ENCODE assay signal across 10 cellular contexts in the genomic region with DNA sequence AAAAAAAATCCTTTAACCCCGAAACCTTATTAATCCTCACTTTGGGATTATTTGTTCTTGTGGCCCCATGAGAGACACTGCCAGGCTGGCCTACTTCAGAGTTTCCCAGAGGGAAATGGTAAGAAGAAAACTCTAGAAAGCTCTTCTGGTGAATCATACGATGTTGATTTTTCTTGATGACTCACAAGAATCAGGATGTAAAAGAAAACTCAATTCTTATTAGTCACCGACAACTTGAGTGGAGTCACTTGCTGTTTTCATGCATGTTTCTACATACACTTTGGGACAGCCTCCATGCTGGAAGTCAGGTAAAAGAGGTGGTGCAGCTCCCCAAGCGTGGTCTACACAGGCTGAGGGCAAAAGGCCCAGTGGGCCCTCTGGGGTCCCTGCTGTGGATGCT. TPM values are rescaled to one million over a fixed set of nuclear protein-coding genes. Genes with fewer than 3 reads are reported as not detected.
DNase-seq lines count a peak whose midpoint lies in the region; ATAC-seq and TF ChIP-seq lines count a peak whose summit lies in the region.
"Had no signal": no experiment of that assay in that cellular context is flagged by ENCODE, and none has a peak within 500 bp of the region (broad histone marks: within the 10 kb centered on the region; RNA-seq: fewer than 3 reads in every experiment).

No MANE protein-coding gene starts in this region.

- no peaks in the 10 kb centered on the region for H3K27me3 Mint-ChIP-seq in osteocyte (ENCODE audit: unreplicated experiment)

- no peak for TF ChIP-seq CTCF in osteocyte (IDR thresholded peaks at IDR 0.05)

- H3K4me1 Mint-ChIP-seq in osteocyte (ENCODE audit: unreplicated experiment): peaks cover 60% of the 10 kb centered on the region

- in situ Hi-C loops in Caki2 (cut with HindIII; ENCODE audit: low pct_unique_long_range_greater_than_20kb, low sequenced_read_pairs): no loop called here

- H3K9me3 Mint-ChIP-seq in osteocyte (ENCODE audit: unreplicated experiment): no peaks in the 10 kb centered on the region

- peak; percentile 79 for DNase-seq in Caki2 (ENCODE audit: low read depth)
- peak; percentile 89 for DNase-seq in NCI-H460 (ENCODE audit: extremely low read depth, low read depth)
- DNase-seq in dedifferentiated amniotic fluid mesenchymal stem cell (ENCODE audit: extremely low spot score): peak; percentile 91
- DNase-seq in osteocyte (ENCODE audit: extremely low spot score, unreplicated experiment): no peak
- DNase-seq: activated CD4-positive, alpha-beta T cell treated with anti-CD3 and anti-CD28 coated beads, Interleukin-2, amount 50 U/mL, for 48 hours; NCI-H187 treated with DMSO at 0.1 percent for 48 hours had no signal

- H3K4me3 Mint-ChIP-seq in osteocyte (ENCODE audit: unreplicated experiment): no peak overlapping the region

- no peak for ATAC-seq in GM19351 (IDR thresholded peaks at IDR 0.05; ENCODE audit: unreplicated experiment)
- ATAC-seq in GM18873 (IDR thresholded peaks at IDR 0.05; ENCODE audit: low FRiP score, unreplicated experiment): no peak
- no peak for ATAC-seq in GM19452 (IDR thresholded peaks at IDR 0.05; ENCODE audit: unreplicated experiment)
- ATAC-seq in GM18517 (IDR thresholded peaks at IDR 0.05; ENCODE audit: unreplicated experiment): no peak

- H3K36me3 Mint-ChIP-seq in osteocyte (ENCODE audit: unreplicated experiment): peaks cover 2% of the 10 kb centered on the region

- H3K27ac Mint-ChIP-seq in osteocyte (ENCODE audit: unreplicated experiment): peak overlapping the region; percentile 82

RNA-seq across cellular contexts. Expression of gene MYO5C, which starts 42.8 kb away (rescaled TPM):
- total RNA-seq in Caki2 (2014; rRNA removed; shearing (Covaris generic); ENCODE audit: low replicate concordance): 0.72 and 1.6 TPM in 2 replicates
- 11.0 and 14.9 TPM in 2 replicates for total RNA-seq in NCI-H460 (2014; rRNA removed; shearing (Covaris generic))
- polyA plus RNA-seq in NCI-H460 (2014; cell fraction: nucleus; rRNA removed): 6.6 and 15.3 TPM in 2 replicates
- total RNA-seq in osteocyte: 2.7 and 4.0 TPM in 2 replicates
